Comparison of ENCODE assay signal across 1 cellular context in genomic region chr17:77455111-77455877, GRCh38.
TF ChIP-seq lines count a peak whose summit lies in the region.

No MANE protein-coding gene starts in this region.

TF ChIP-seq in H1, 55 proteins besides CTCF, POLR2A, EP300 and RAD21 (continued from another document):
- TF ChIP-seq, protein P1, sequence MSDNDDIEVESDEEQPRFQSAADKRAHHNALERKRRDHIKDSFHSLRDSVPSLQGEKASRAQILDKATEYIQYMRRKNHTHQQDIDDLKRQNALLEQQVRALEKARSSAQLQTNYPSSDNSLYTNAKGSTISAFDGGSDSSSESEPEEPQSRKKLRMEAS (IDR thresholded peaks at IDR 0.05): no peak
- TF ChIP-seq YY1 (IDR thresholded peaks at IDR 0.05; ENCODE audit: low read depth, low read length) (no peak), HDAC6 (IDR thresholded peaks at IDR 0.05; ENCODE audit: low read depth, low read length) (no peak), RNF2 (IDR thresholded peaks at IDR 0.05; ENCODE audit: borderline replicate concordance, low read depth, low read length, missing control alignments, poor library complexity, severe bottlenecking) (no peak), SP4 (IDR thresholded peaks at IDR 0.05; ENCODE audit: low read length) (no peak), CREB1 (IDR thresholded peaks at IDR 0.05) (no peak), SP2 (IDR thresholded peaks at IDR 0.05; ENCODE audit: low read length) (no peak), RBBP5 (IDR thresholded peaks at IDR 0.05; ENCODE audit: borderline replicate concordance, low read depth, low read length) (no peak)
